Comparison of ENCODE assay signal across 20 cellular contexts in the genomic region with DNA sequence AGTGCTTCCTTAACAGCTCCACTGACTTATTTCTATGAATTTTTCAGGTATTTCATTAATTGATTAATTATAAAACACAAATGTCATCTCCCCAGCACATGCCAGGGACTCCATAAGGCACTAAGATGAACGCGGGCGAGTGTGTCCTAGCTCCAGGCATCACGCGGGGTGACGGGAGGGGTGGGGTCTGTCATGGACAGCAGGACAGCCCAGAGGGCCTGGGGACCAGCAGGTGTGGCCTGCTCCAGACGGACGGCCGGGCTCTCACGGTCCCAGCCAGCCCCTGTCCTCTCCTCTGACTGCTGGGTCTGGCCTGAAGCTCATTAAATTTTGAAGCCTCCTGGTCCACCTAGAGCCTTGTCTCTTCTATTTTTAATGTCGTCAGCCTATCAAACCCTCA.
DNase-seq lines count a peak whose midpoint lies in the region; ATAC-seq, FAIRE-seq and TF ChIP-seq lines count a peak whose summit lies in the region.
"Had no signal": no experiment of that assay in that cellular context is flagged by ENCODE, and none has a peak within 500 bp of the region (broad histone marks: within the 10 kb centered on the region; RNA-seq: fewer than 3 reads in every experiment).

No MANE protein-coding gene starts in this region.

- no peak overlapping the region for H3K4me3 Mint-ChIP-seq in endodermal cell
- H3K4me3 Mint-ChIP-seq in progenitor cell of endocrine pancreas (ENCODE audit: low read depth), result no peak overlapping the region
- H3K4me3 Mint-ChIP-seq: CD14-positive monocyte had no signal

- WGBS in mammary epithelial cell (ENCODE audit: low coverage, missing lambda C conversion rate), result 87% methylated on average over 7 of the region's 11 CpGs
- WGBS in endodermal cell (ENCODE audit: insufficient coverage in 1 of 2, insufficient read length in 1 of 2), 2 experiments, result 81 to 88% methylated on average over 4 to 11 of the region's 11 CpGs
- WGBS in ovary, 3 donors, result 80 to 89% (median 88%) methylated on average over 11 of the region's 11 CpGs
- WGBS in tibial nerve, 2 donors, result 79 to 93% methylated on average over 11 of the region's 11 CpGs

- FAIRE-seq in D721Med (lab: Jason Lieb, UNC), result no peak
- FAIRE-seq: A549, GM12891, HTR-8/SVneo had no signal

- H3K4me1 Mint-ChIP-seq in endodermal cell, result no peaks in the 10 kb centered on the region
- no peaks in the 10 kb centered on the region for H3K4me1 Mint-ChIP-seq in progenitor cell of endocrine pancreas (ENCODE audit: low read depth)
- H3K4me1 Mint-ChIP-seq: CD14-positive monocyte had no signal

- no peak overlapping the region for H3K4me2 ChIP-seq in mammary epithelial cell (ENCODE audit: insufficient read depth, low read depth, low read length)
- H3K4me2 ChIP-seq: A549 had no signal

- no peak for TF ChIP-seq CTCF in breast epithelium (IDR thresholded peaks at IDR 0.05)
- TF ChIP-seq CTCF in mammary epithelial cell (conservative IDR thresholded peaks at IDR 0.05 in 1 of 2, IDR thresholded peaks at IDR 0.05 in 1 of 2; ENCODE audit: extremely low read depth in 1 of 2, insufficient read depth in 1 of 2, low read depth in 1 of 2, low read length in 2 of 2), result no peak
- TF ChIP-seq CTCF in endodermal cell (conservative IDR thresholded peaks at IDR 0.05), result no peak
- no peak for TF ChIP-seq CTCF in progenitor cell of endocrine pancreas (IDR thresholded peaks at IDR 0.05; ENCODE audit: unreplicated experiment)
- TF ChIP-seq CTCF in ovary (IDR thresholded peaks at IDR 0.05), result no peak
- no peak for TF ChIP-seq CTCF in D721Med (IDR thresholded peaks at IDR 0.05; ENCODE audit: insufficient read depth, missing control alignments)
- TF ChIP-seq CTCF in tibial nerve (IDR thresholded peaks at IDR 0.05), result no peak

- dilution Hi-C loops in mammary epithelial cell (cut with HindIII; ENCODE audit: low sequenced_read_pairs), result loop anchor here (5.0 kb wide), 1 partner anchor 109 kb away; no protein-coding TSS in a partner anchor

- H3K27ac ChIP-seq in breast epithelium (no peak overlapping the region), mammary epithelial cell (ENCODE audit: insufficient read depth, low read depth, low read length) (no peak overlapping the region), endodermal cell (ENCODE audit: low read depth, low read length) (no peak overlapping the region), ovary (no peak overlapping the region), tibial nerve (no peak overlapping the region)
- H3K27ac ChIP-seq: A549 had no signal

- no peaks in the 10 kb centered on the region for H3K79me2 ChIP-seq in mammary epithelial cell (ENCODE audit: insufficient read depth, low read length)

- no peak for ATAC-seq in GM19463 (IDR thresholded peaks at IDR 0.05; ENCODE audit: unreplicated experiment)
- ATAC-seq: A549 had no signal

- BruUV-seq in mammary epithelial cell (replicated peaks; lab: Mats Ljungman, UMichigan), result no TSS peak

- H3K27me3 ChIP-seq in breast epithelium (peaks cover 0 to 40% of the 10 kb centered on the region in 2 donors), mammary epithelial cell (ENCODE audit: insufficient read depth, low read length) (no peaks in the 10 kb centered on the region), endodermal cell (ENCODE audit: control insufficient read depth, insufficient read depth, low read length, poor library complexity, severe bottlenecking) (no peaks in the 10 kb centered on the region), ovary (no peaks in the 10 kb centered on the region), tibial nerve (no peaks in the 10 kb centered on the region)

- DNase-seq in breast epithelium (ENCODE audit: low spot score in 2 of 2), result peak; percentile 4 to 33
- no peak for DNase-seq in mammary epithelial cell
- peak; percentile 15 for DNase-seq in endodermal cell
- peak; percentile 2 for DNase-seq in progenitor cell of endocrine pancreas (ENCODE audit: low spot score, unreplicated experiment)
- no peak for DNase-seq in ovary
- DNase-seq in D721Med (ENCODE audit: insufficient read length, low spot score), result no peak
- DNase-seq in tibial nerve (ENCODE audit: low spot score in 2 of 2), result no peak
- DNase-seq: COR-L47; DMS53; NCI-H1436 treated with DMSO at 0.1 percent for 48 hours; NCI-H2081 treated with DMSO at 0.1 percent for 48 hours; NCI-H2227 treated with DMSO at 0.1 percent for 48 hours; NCI-H526 treated with DMSO at 0.1 percent for 48 hours; NK-92 treated with Interleukin-12 subunit alpha and Interleukin-12 subunit beta, amount 100 ng/mL, for 24 hours; OCI-M1 had no signal

- in situ Hi-C loops in mammary epithelial cell (cut with MboI; ENCODE audit: low sequenced_read_pairs in 2 of 2), result no loop called here

- no peak overlapping the region for H2AFZ ChIP-seq in mammary epithelial cell (ENCODE audit: low read depth, low read length)

- H3K9me3 Mint-ChIP-seq in endodermal cell (peaks cover 6% of the 10 kb centered on the region), progenitor cell of endocrine pancreas (ENCODE audit: low read depth) (peaks cover 5% of the 10 kb centered on the region)

- H3K9ac ChIP-seq in mammary epithelial cell (ENCODE audit: insufficient read depth, low read length) (no peak overlapping the region), endodermal cell (ENCODE audit: extremely low read depth, low read length, poor library complexity, severe bottlenecking) (no peak overlapping the region)

- H3K27ac Mint-ChIP-seq in endodermal cell (no peak overlapping the region), progenitor cell of endocrine pancreas (no peak overlapping the region)
- H3K27ac Mint-ChIP-seq: CD14-positive monocyte had no signal

- no peaks in the 10 kb centered on the region for H3K36me3 Mint-ChIP-seq in endodermal cell (ENCODE audit: low read depth)
- H3K36me3 Mint-ChIP-seq in progenitor cell of endocrine pancreas (ENCODE audit: insufficient read depth), result no peaks in the 10 kb centered on the region
- H3K36me3 Mint-ChIP-seq: CD14-positive monocyte had no signal

- H3K4me1 ChIP-seq in breast epithelium, result no peaks in the 10 kb centered on the region
- H3K4me1 ChIP-seq in mammary epithelial cell (ENCODE audit: insufficient read depth, low read length), result no peaks in the 10 kb centered on the region
- H3K4me1 ChIP-seq in endodermal cell (ENCODE audit: control insufficient read depth, insufficient read depth, low read length), result no peaks in the 10 kb centered on the region
- no peaks in the 10 kb centered on the region for H3K4me1 ChIP-seq in ovary (ENCODE audit: insufficient read depth)
- no peaks in the 10 kb centered on the region for H3K4me1 ChIP-seq in tibial nerve
- H3K4me1 ChIP-seq: A549 had no signal

- CTCF ChIA-PET in mammary epithelial cell (lab: Charles Lee; ENCODE audit: low non-redundant PET), result no interaction called here

- H3K27me3 Mint-ChIP-seq in endodermal cell (ENCODE audit: insufficient read depth) (no peaks in the 10 kb centered on the region), progenitor cell of endocrine pancreas (peaks cover 12% of the 10 kb centered on the region)

- H3K9me3 ChIP-seq in breast epithelium (peaks cover 14 to 17% of the 10 kb centered on the region in 2 donors), mammary epithelial cell (replicated peaks; ENCODE audit: insufficient read depth, low read length) (peaks cover 65% of the 10 kb centered on the region), endodermal cell (ENCODE audit: control insufficient read depth, low read length) (no peaks in the 10 kb centered on the region), ovary (no peaks in the 10 kb centered on the region), tibial nerve (peaks cover 0 to 31% (median 3%) of the 10 kb centered on the region in 4 donors)
- H3K9me3 ChIP-seq: A549 had no signal

- no peak for TF ChIP-seq POLR2A in breast epithelium (IDR thresholded peaks at IDR 0.05)
- no peak for TF ChIP-seq POLR2A in ovary (IDR thresholded peaks at IDR 0.05)
- no peak for TF ChIP-seq POLR2A in tibial nerve (IDR thresholded peaks at IDR 0.05)

- no peaks in the 10 kb centered on the region for H4K20me1 ChIP-seq in mammary epithelial cell (ENCODE audit: insufficient read depth, low read length)

- H3K4me3 ChIP-seq in breast epithelium, result no peak overlapping the region
- H3K4me3 ChIP-seq in mammary epithelial cell (replicated peaks in 1 of 3; ENCODE audit: insufficient read depth in 1 of 3, low read depth in 2 of 3, low read length in 3 of 3), result no peak overlapping the region
- no peak overlapping the region for H3K4me3 ChIP-seq in endodermal cell (ENCODE audit: low read length)
- no peak overlapping the region for H3K4me3 ChIP-seq in ovary
- no peak overlapping the region for H3K4me3 ChIP-seq in tibial nerve
- H3K4me3 ChIP-seq: A549 had no signal

- no peaks in the 10 kb centered on the region for H3K36me3 ChIP-seq in breast epithelium
- H3K36me3 ChIP-seq in mammary epithelial cell (ENCODE audit: insufficient read depth, low read length), result no peaks in the 10 kb centered on the region
- no peaks in the 10 kb centered on the region for H3K36me3 ChIP-seq in endodermal cell (ENCODE audit: control insufficient read depth, insufficient read depth, low read length)
- no peaks in the 10 kb centered on the region for H3K36me3 ChIP-seq in ovary
- H3K36me3 ChIP-seq in tibial nerve, result no peaks in the 10 kb centered on the region

- TF ChIP-seq EP300 in ovary (IDR thresholded peaks at IDR 0.05) (no peak), tibial nerve (IDR thresholded peaks at IDR 0.05) (no peak)

- intact Hi-C loops in breast epithelium (cut with DNase I; ENCODE audit: low total_unique reads), result loop anchor here (10.0 kb wide), 1 partner anchor 1072 kb away; no protein-coding TSS in a partner anchor
- intact Hi-C loops in mammary epithelial cell (cut with micrococcal nuclease), result no loop called here
- intact Hi-C loops in ovary (cut with DNase I), result no loop called here

Comparison
In these comparisons a context has a peak if more than half of its experiments do, and no peak if none do; other contexts are left out.
1. DNase-seq: peak in breast epithelium (2 of 2), endodermal cell (single experiment) and progenitor cell of endocrine pancreas (single experiment); none in mammary epithelial cell (single experiment), ovary (0 of 5), D721Med (single experiment) and tibial nerve (0 of 2).